Comparison of ENCODE assay signal across 10 cellular contexts in the genomic region with DNA sequence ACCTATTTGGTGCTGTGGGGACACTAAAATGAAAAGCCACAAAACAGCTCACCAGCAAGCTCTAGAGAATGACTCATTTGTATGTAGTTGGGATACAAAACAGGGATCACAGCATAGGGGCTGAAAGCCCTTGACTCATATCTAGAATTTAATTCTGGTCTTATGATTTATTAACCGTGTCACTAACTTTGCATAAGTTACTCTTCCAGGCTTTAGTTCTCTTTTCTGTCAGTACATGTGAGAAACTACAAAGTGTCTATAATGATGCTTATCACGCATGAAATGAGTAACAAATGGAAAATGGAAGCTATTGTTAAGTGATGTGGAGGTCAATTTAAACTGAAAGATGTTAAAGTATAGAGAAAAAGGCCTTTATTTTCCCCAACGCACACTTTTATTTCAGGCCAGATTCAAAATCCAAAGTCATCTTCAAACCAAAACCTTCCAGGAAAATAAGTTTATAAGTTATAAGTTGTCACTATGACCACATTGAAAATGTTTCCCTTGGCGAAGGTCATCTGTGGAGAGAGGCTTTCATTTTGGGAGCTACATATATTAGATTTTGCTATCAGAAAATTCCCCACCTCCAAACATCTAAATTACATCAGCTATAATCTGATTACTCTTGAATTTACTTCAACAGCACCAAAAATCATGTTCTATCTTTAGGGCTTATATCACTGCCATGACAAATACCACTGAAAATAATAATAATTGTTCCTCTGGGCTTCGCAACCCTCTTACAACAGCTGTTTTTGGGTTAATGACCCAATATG.
DNase-seq lines count a peak whose midpoint lies in the region; ATAC-seq and TF ChIP-seq lines count a peak whose summit lies in the region.
"Had no signal": no experiment of that assay in that cellular context is flagged by ENCODE, and none has a peak within 500 bp of the region (broad histone marks: within the 10 kb centered on the region; RNA-seq: fewer than 3 reads in every experiment).

No MANE protein-coding gene starts in this region.

- ATAC-seq in GM18868 (IDR thresholded peaks at IDR 0.05; ENCODE audit: unreplicated experiment): peak; percentile 95
- ATAC-seq in HG03520 (IDR thresholded peaks at IDR 0.05; ENCODE audit: unreplicated experiment): peak; percentile 95

- TF ChIP-seq CTCF in fibroblast of lung (conservative IDR thresholded peaks at IDR 0.05 in 1 of 2, IDR thresholded peaks at IDR 0.05 in 1 of 2; ENCODE audit: low read depth in 1 of 2, low read length in 2 of 2) (no peak), endothelial cell (IDR thresholded peaks at IDR 0.05; ENCODE audit: unreplicated experiment) (no peak)

- no peak overlapping the region for H3K27ac Mint-ChIP-seq in endothelial cell (ENCODE audit: unreplicated experiment)
- H3K27ac Mint-ChIP-seq: activated naive CD4-positive, alpha-beta T cell treated with anti-CD3 and anti-CD28 coated beads, Interleukin-2, amount 50 U/mL, for 24 hours; T-helper 1 cell treated with Interleukin-12 subunit alpha and Interleukin-12 subunit beta and Interleukin-4 antibody, amounts not matched to agents 30 μg/mL and 1 μg/mL, for 36 hours had no signal

- no peak overlapping the region for H3K27ac ChIP-seq in fibroblast of lung (ENCODE audit: insufficient read depth, low read length)

- no peaks in the 10 kb centered on the region for H4K20me1 ChIP-seq in fibroblast of lung (ENCODE audit: control insufficient read depth, extremely low read depth, insufficient read depth, low read length)

- H3K27me3 Mint-ChIP-seq in endothelial cell (ENCODE audit: unreplicated experiment): peaks cover 1% of the 10 kb centered on the region
- H3K27me3 Mint-ChIP-seq: activated naive CD4-positive, alpha-beta T cell treated with anti-CD3 and anti-CD28 coated beads, Interleukin-2, amount 50 U/mL, for 24 hours had no signal

- no peak overlapping the region for H2AFZ ChIP-seq in fibroblast of lung (ENCODE audit: low read length)

- no peaks in the 10 kb centered on the region for H3K36me3 ChIP-seq in fibroblast of lung (ENCODE audit: control insufficient read depth, insufficient read depth, low read length)

- H3K79me2 ChIP-seq in fibroblast of lung (ENCODE audit: control insufficient read depth, insufficient read depth, low read length): no peaks in the 10 kb centered on the region

- H3K36me3 Mint-ChIP-seq in endothelial cell (ENCODE audit: low read depth, unreplicated experiment): no peaks in the 10 kb centered on the region
- H3K36me3 Mint-ChIP-seq: activated naive CD4-positive, alpha-beta T cell treated with anti-CD3 and anti-CD28 coated beads, Interleukin-2, amount 50 U/mL, for 24 hours had no signal

- no peaks in the 10 kb centered on the region for H3K9me3 ChIP-seq in fibroblast of lung (ENCODE audit: control insufficient read depth, insufficient read depth, low read depth, low read length)

- no peak overlapping the region for H3K4me3 Mint-ChIP-seq in endothelial cell (ENCODE audit: unreplicated experiment)
- H3K4me3 Mint-ChIP-seq: activated naive CD4-positive, alpha-beta T cell treated with anti-CD3 and anti-CD28 coated beads, Interleukin-2, amount 50 U/mL, for 24 hours; T-helper 1 cell treated with Interleukin-12 subunit alpha and Interleukin-12 subunit beta and Interleukin-4 antibody, amounts not matched to agents 30 μg/mL and 1 μg/mL, for 36 hours had no signal

- peak; percentile 48 for DNase-seq in H4 (ENCODE audit: low spot score)
- DNase-seq in fibroblast of lung (ENCODE audit: low read depth in 2 of 2): peak; percentile 6 to 78
- no peak for DNase-seq in NCI-H748 treated with DMSO at 0.1 percent for 48 hours (lab: John Stamatoyannopoulos, UW)
- no peak for DNase-seq in stimulated activated CD4-positive, alpha-beta T cell treated with anti-CD3 and anti-CD28 coated beads, Interleukin-2, amount 100 ng/mL, for 24 hours
- no peak for DNase-seq in iPS-NIHi11 (ENCODE audit: low spot score)
- no peak for DNase-seq in endothelial cell (ENCODE audit: low spot score)

- H3K4me1 ChIP-seq in fibroblast of lung (ENCODE audit: control insufficient read depth, extremely low read depth, insufficient read depth, low read length): no peaks in the 10 kb centered on the region

- no peaks in the 10 kb centered on the region for H3K9me3 Mint-ChIP-seq in endothelial cell (ENCODE audit: unreplicated experiment)
- H3K9me3 Mint-ChIP-seq: activated naive CD4-positive, alpha-beta T cell treated with anti-CD3 and anti-CD28 coated beads, Interleukin-2, amount 50 U/mL, for 24 hours; T-helper 1 cell treated with Interleukin-12 subunit alpha and Interleukin-12 subunit beta and Interleukin-4 antibody, amounts not matched to agents 30 μg/mL and 1 μg/mL, for 36 hours had no signal

- no peak overlapping the region for H3K9ac ChIP-seq in fibroblast of lung (ENCODE audit: insufficient read depth, low read length)

- no peak overlapping the region for H3K4me2 ChIP-seq in fibroblast of lung (ENCODE audit: extremely low read depth, insufficient read depth, low read length)

- no peaks in the 10 kb centered on the region for H3K27me3 ChIP-seq in fibroblast of lung (ENCODE audit: control insufficient read depth, insufficient read depth, low read length)

- H3K4me3 ChIP-seq in fibroblast of lung (replicated peaks in 1 of 4; ENCODE audit: control extremely low read depth in 1 of 4, insufficient read depth in 1 of 4, low read depth in 3 of 4, low read length in 4 of 4): no peak overlapping the region

- H3K4me1 Mint-ChIP-seq in endothelial cell (ENCODE audit: unreplicated experiment): no peaks in the 10 kb centered on the region
- H3K4me1 Mint-ChIP-seq: activated naive CD4-positive, alpha-beta T cell treated with anti-CD3 and anti-CD28 coated beads, Interleukin-2, amount 50 U/mL, for 24 hours had no signal

Comparison
In these comparisons a context has a peak if more than half of its experiments do, and no peak if none do; other contexts are left out.
1. DNase-seq: peak in H4 (single experiment) and fibroblast of lung (2 of 2); none in NCI-H748 treated with DMSO at 0.1 percent for 48 hours (single experiment), stimulated activated CD4-positive, alpha-beta T cell treated with anti-CD3 and anti-CD28 coated beads, Interleukin-2, amount 100 ng/mL, for 24 hours (0 of 2), iPS-NIHi11 (single experiment) and endothelial cell (single experiment).